8 cellular contexts compared by ENCODE assay signal in the genomic region with DNA sequence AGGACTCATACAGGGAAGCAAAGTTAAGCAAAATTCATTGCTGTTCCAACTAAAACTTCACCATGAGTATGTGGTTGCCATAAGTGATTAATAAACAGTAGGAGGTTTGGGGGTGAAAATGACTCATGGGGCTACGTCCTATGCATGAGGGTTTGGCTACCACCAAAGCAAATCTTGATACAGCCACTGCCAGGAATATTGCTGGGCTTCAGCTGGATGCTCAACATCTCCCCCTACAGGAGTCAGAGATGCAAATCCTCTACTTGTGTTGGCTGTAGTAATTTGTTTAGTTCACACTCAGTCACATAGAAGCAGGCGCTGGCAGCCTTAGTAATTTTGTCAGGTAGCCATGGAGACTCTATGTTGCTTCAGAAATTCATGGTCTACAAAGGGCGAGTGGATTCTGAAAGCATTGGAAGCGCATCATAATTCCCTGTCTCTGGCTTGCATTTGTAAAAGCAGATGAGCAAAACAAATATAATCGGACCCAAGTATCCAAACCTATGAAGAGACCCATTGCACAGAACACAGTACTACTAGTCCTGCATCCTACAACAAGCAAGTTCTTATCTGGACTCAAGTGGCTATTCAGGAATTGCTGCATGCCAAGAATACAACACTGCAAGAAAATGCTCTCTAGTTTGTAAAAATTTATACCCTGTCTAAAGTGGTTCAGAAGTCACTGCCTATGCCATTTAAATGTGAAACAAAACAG.
DNase-seq lines count a peak whose midpoint lies in the region; ATAC-seq, FAIRE-seq and TF ChIP-seq lines count a peak whose summit lies in the region.

No MANE protein-coding gene starts in this region.

- H3K36me3 ChIP-seq in colonic mucosa, result no peaks in the 10 kb centered on the region
- H3K36me3 ChIP-seq in liver (ENCODE audit: control insufficient read depth in 4 of 4, insufficient read depth in 3 of 4, low read depth in 1 of 4, low read length in 3 of 4), result no peaks in the 10 kb centered on the region

- peak; percentile 11 for FAIRE-seq in D721Med (lab: Jason Lieb, UNC)

- DNase-seq in D721Med (ENCODE audit: insufficient read length, low spot score) (no peak), NCI-H146 (lab: John Stamatoyannopoulos, UW) (peak; percentile 30), colonic mucosa (peak; percentile 61), OCI-M2 (lab: John Stamatoyannopoulos, UW; ENCODE audit: unreplicated experiment) (no peak)
- peak; percentile 40 for DNase-seq in activated CD4-positive, CD25-positive, alpha-beta regulatory T cell treated with anti-CD3 and anti-CD28 coated beads, Interleukin-2, amount 50 U/mL, for 16 hours (ENCODE audit: low read depth, low spot score)
- peak; percentile 42 for DNase-seq in stimulated activated CD8-positive, alpha-beta memory T cell treated with anti-CD3 and anti-CD28 coated beads, Interleukin-12 subunit alpha, Interleukin-12 subunit beta, amount 100 ng/mL, for 24 hours (ENCODE audit: extremely low read depth)

- H3K4me3 ChIP-seq in colonic mucosa (no peak overlapping the region), liver (ENCODE audit: low read depth in 1 of 3, low read length in 3 of 3) (no peak overlapping the region)

- peak; percentile 74 for ATAC-seq in GM21825 (IDR thresholded peaks at IDR 0.05; ENCODE audit: unreplicated experiment)

- H3K27ac ChIP-seq in colonic mucosa, result no peak overlapping the region
- H3K27ac ChIP-seq in liver (ENCODE audit: low read depth in 1 of 2, low read length in 2 of 2), result no peak overlapping the region

- 67% methylated on average over 5 of the region's 5 CpGs for WGBS in liver

- TF ChIP-seq CTCF in D721Med (IDR thresholded peaks at IDR 0.05; ENCODE audit: insufficient read depth, missing control alignments) (peak; percentile 62), colonic mucosa (IDR thresholded peaks at IDR 0.05) (peak; percentile 61), liver (IDR thresholded peaks at IDR 0.05; ENCODE audit: low read depth, low read length, missing input control) (peak; percentile 59)

- H3K9me3 ChIP-seq in colonic mucosa (no peaks in the 10 kb centered on the region), liver (ENCODE audit: control insufficient read depth in 4 of 4, low read length in 3 of 4) (no peaks in the 10 kb centered on the region)

- intact Hi-C loops in colonic mucosa (cut with DNase I), result no loop called here

- no peaks in the 10 kb centered on the region for H3K27me3 ChIP-seq in colonic mucosa
- H3K27me3 ChIP-seq in liver (ENCODE audit: control insufficient read depth in 4 of 4, insufficient read depth in 4 of 4, low read length in 3 of 4), result no peaks in the 10 kb centered on the region

- H3K4me1 ChIP-seq in colonic mucosa (no peaks in the 10 kb centered on the region), liver (ENCODE audit: control insufficient read depth in 4 of 4, insufficient read depth in 4 of 4, low read length in 3 of 4) (peaks cover 2 to 14% (median 5%) of the 10 kb centered on the region in 4 donors)

- no peak overlapping the region for H3K9ac ChIP-seq in colonic mucosa (ENCODE audit: low read depth in 2 of 2, low read length in 2 of 2)
- H3K9ac ChIP-seq in liver (ENCODE audit: low read depth in 1 of 2, low read length in 2 of 2), result no peak overlapping the region

- TF ChIP-seq RAD21 in liver (IDR thresholded peaks at IDR 0.05), result peak; percentile 73 to 86

TF ChIP-seq in liver, 16 proteins besides CTCF, POLR2A, EP300 and RAD21:
- TF ChIP-seq ZBTB33 (IDR thresholded peaks at IDR 0.05), result no peak
- TF ChIP-seq, protein P1, sequence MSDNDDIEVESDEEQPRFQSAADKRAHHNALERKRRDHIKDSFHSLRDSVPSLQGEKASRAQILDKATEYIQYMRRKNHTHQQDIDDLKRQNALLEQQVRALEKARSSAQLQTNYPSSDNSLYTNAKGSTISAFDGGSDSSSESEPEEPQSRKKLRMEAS (IDR thresholded peaks at IDR 0.05), result no peak

Comparison
In these comparisons a context has a peak if more than half of its experiments do, and no peak if none do; other contexts are left out.
1. DNase-seq: peak in NCI-H146 (single experiment), activated CD4-positive, CD25-positive, alpha-beta regulatory T cell treated with anti-CD3 and anti-CD28 coated beads, Interleukin-2, amount 50 U/mL, for 16 hours (single experiment), colonic mucosa (single experiment) and stimulated activated CD8-positive, alpha-beta memory T cell treated with anti-CD3 and anti-CD28 coated beads, Interleukin-12 subunit alpha, Interleukin-12 subunit beta, amount 100 ng/mL, for 24 hours (single experiment); none in D721Med (single experiment) and OCI-M2 (single experiment).
2. Peak in every context shown above with its lines, with median percentiles within 50 percentile points of each other: CTCF ChIP-seq.